In genomic region chr14:96424104-96424989, GRCh38 we compare ENCODE assay signal across 8 cellular contexts. TPM values are rescaled to one million over a fixed set of nuclear protein-coding genes. Genes with fewer than 3 reads are reported as not detected.
DNase-seq lines count a peak whose midpoint lies in the region; ATAC-seq, FAIRE-seq and TF ChIP-seq lines count a peak whose summit lies in the region.

No MANE protein-coding gene starts in this region.

- POLR2A ChIA-PET in GM10248 (lab: Yijun Ruan, JAX) (no interaction called here), GM12878 (lab: Charles Lee) (interaction anchor here (0.6 kb wide), 1 partner anchor 1675 kb away, joined by 5 read pairs; no protein-coding TSS in a partner anchor)

- RAD21 ChIA-PET in GM12878 (lab: Charles Lee; ENCODE audit: unreplicated experiment): interaction anchor here (1.0 to 1.1 kb wide), 2 partner anchors 127 to 133 kb away, joined by 3 to 4 read pairs; no protein-coding TSS in a partner anchor

- TF ChIP-seq POLR2A in GM12878 (IDR thresholded peaks at IDR 0.05; ENCODE audit: low read depth, low read length) (no peak), sigmoid colon (IDR thresholded peaks at IDR 0.05) (no peak)

- no peak overlapping the region for H3K4me3 ChIP-seq in H7 (ENCODE audit: insufficient read depth, low read depth, low read length)
- H3K4me3 ChIP-seq in Loucy (ENCODE audit: low read length, poor library complexity, severe bottlenecking): peak overlapping the region; percentile 62
- H3K4me3 ChIP-seq in GM12878: peak overlapping the region; percentile 64
- H3K4me3 ChIP-seq in hepatocyte: no peak overlapping the region
- H3K4me3 ChIP-seq in sigmoid colon: peak overlapping the region in 3 of 4 donors; percentile 35 to 46 (median 44)

- 3% methylated on average over 27 of the region's 34 CpGs for WGBS in GM12878 (ENCODE audit: insufficient coverage, insufficient replicate concordance, low lambda C conversion rate, missing lambda C conversion rate)
- 73% methylated on average over 33 of the region's 34 CpGs for WGBS in hepatocyte (ENCODE audit: low lambda C conversion rate, missing lambda C conversion rate)
- 3 to 8% methylated on average over 34 of the region's 34 CpGs for WGBS in sigmoid colon, 2 donors

- TF ChIP-seq CTCF in GM10248 (IDR thresholded peaks at IDR 0.05; ENCODE audit: control extremely low read depth, extremely low read depth, low read depth, missing control alignments) (peak; percentile 73), Loucy (conservative IDR thresholded peaks at IDR 0.05; ENCODE audit: low read length) (peak; percentile 90), GM12878 (IDR thresholded peaks at IDR 0.05 in 2 of 3, conservative IDR thresholded peaks at IDR 0.05 in 1 of 3; ENCODE audit: control insufficient read depth in 2 of 3, extremely low read depth in 1 of 3, insufficient read depth in 1 of 3, low read depth in 3 of 3, low read length in 3 of 3) (peak; percentile 53 to 86 (median 66); a peak in 5 of 6 replicates), hepatocyte (IDR thresholded peaks at IDR 0.05; ENCODE audit: poor library complexity) (peak; percentile 82), sigmoid colon (IDR thresholded peaks at IDR 0.05) (peak; percentile 48 to 82 (median 78))

- ATAC-seq in GM12878: peak; percentile 93

- H3K9ac ChIP-seq in Loucy (ENCODE audit: low read depth, low read length, poor library complexity, severe bottlenecking): no peak overlapping the region
- H3K9ac ChIP-seq in GM12878 (ENCODE audit: control insufficient read depth, insufficient read depth, low read length): peak overlapping the region; percentile 41; the same call in 1 of the 2 replicates

- H3K9me2 ChIP-seq in Loucy (replicated peaks; ENCODE audit: low read depth, low read length) (no peaks in the 10 kb centered on the region), hepatocyte (replicated peaks; ENCODE audit: insufficient read depth) (no peaks in the 10 kb centered on the region)

- H3F3A ChIP-seq in Loucy (ENCODE audit: low read depth): no peaks in the 10 kb centered on the region

- TF ChIP-seq EP300 in GM12878 (IDR thresholded peaks at IDR 0.05; ENCODE audit: borderline replicate concordance in 1 of 2, control insufficient read depth in 1 of 2, low read depth in 2 of 2, low read length in 2 of 2) (no peak), sigmoid colon (IDR thresholded peaks at IDR 0.05) (no peak)

- SMC1A ChIA-PET in GM12878 (lab: Charles Lee; ENCODE audit: uncharacterized antibody, unreplicated experiment): interaction anchor here (0.7 to 2.2 kb wide), 3 partner anchors 124 to 1703 kb away, joined by 3 to 9 read pairs (median 3); no protein-coding TSS in a partner anchor

- FAIRE-seq in GM12878 (lab: Jason Lieb, UNC): peak; percentile 78

- no peaks in the 10 kb centered on the region for H3K27me3 ChIP-seq in H7 (ENCODE audit: control insufficient read depth, insufficient read depth, low read length)
- H3K27me3 ChIP-seq in Loucy (ENCODE audit: insufficient read depth, low read length, poor library complexity, severe bottlenecking): no peaks in the 10 kb centered on the region
- H3K27me3 ChIP-seq in GM12878 (replicated peaks in 1 of 2; ENCODE audit: control insufficient read depth in 2 of 2, insufficient read depth in 2 of 2, low read length in 1 of 2): no peaks in the 10 kb centered on the region
- H3K27me3 ChIP-seq in hepatocyte: no peaks in the 10 kb centered on the region
- peaks cover 0 to 7% (median 0%) of the 10 kb centered on the region in 3 donors for H3K27me3 ChIP-seq in sigmoid colon

- H3K9me3 ChIP-seq in Loucy (ENCODE audit: insufficient read depth, low read depth, low read length): no peaks in the 10 kb centered on the region
- no peaks in the 10 kb centered on the region for H3K9me3 ChIP-seq in GM12878 (replicated peaks; ENCODE audit: control insufficient read depth, insufficient read depth, low read length)
- H3K9me3 ChIP-seq in hepatocyte (ENCODE audit: low read depth): no peaks in the 10 kb centered on the region
- no peaks in the 10 kb centered on the region for H3K9me3 ChIP-seq in sigmoid colon

- intact Hi-C loops in GM12878 (cut with micrococcal nuclease; ENCODE audit: unreplicated experiment) (loop anchor here (1.0 to 5.0 kb wide), 3 partner anchors 127 to 862 kb away; no protein-coding TSS in a partner anchor), sigmoid colon (cut with DNase I) (loop anchor here (1.0 to 5.0 kb wide), 3 partner anchors 62 to 324 kb away; partner anchors contain the start of genes ATG2B and GSKIP)

- H4K20me1 ChIP-seq in Loucy (ENCODE audit: insufficient read depth, low read length, poor library complexity, severe bottlenecking): no peaks in the 10 kb centered on the region
- H4K20me1 ChIP-seq in GM12878 (ENCODE audit: control insufficient read depth, insufficient read depth): no peaks in the 10 kb centered on the region
- H4K20me1 ChIP-seq in hepatocyte (ENCODE audit: insufficient read depth, poor library complexity, severe bottlenecking): no peaks in the 10 kb centered on the region

- no TSS peak for BruUV-seq in GM12878 (replicated peaks; lab: Mats Ljungman, UMichigan)

- in situ Hi-C loops in GM12878 (cut with MboI): loop anchor here (10.0 kb wide), 1 partner anchor 330 kb away; no protein-coding TSS in a partner anchor

- DNase-seq in GM10248 (ENCODE audit: extremely low spot score) (peak; percentile 73), H7 (peak; percentile 72), SHP77 (lab: John Stamatoyannopoulos, UW) (peak; percentile 47 to 63), GM12878 (ENCODE audit: low read depth, low spot score) (peak; percentile 45), hepatocyte (ENCODE audit: low spot score) (peak; percentile 87), sigmoid colon (no peak), islet precursor cell (no peak)

- no peaks in the 10 kb centered on the region for H3K79me2 ChIP-seq in Loucy (ENCODE audit: insufficient read depth, low read length)
- H3K79me2 ChIP-seq in GM12878 (ENCODE audit: control insufficient read depth, insufficient read depth, low read length): no peaks in the 10 kb centered on the region
- no peaks in the 10 kb centered on the region for H3K79me2 ChIP-seq in hepatocyte

- H2AFZ ChIP-seq in Loucy (ENCODE audit: low read length) (peak overlapping the region; percentile 93), GM12878 (ENCODE audit: control insufficient read depth, low read depth, low read length) (peak overlapping the region; percentile 93), hepatocyte (no peak overlapping the region)

- peak; percentile 91 for TF ChIP-seq RAD21 in GM12878 (IDR thresholded peaks at IDR 0.05; ENCODE audit: insufficient read depth, low read depth, low read length)

- CTCF ChIA-PET in GM10248 (lab: Yijun Ruan, JAX) (interaction anchor here (0.7 to 1.8 kb wide), 6 partner anchors 14 to 129 kb away, joined by 3 to 9 read pairs (median 4); no protein-coding TSS in a partner anchor), GM12878 (lab: Yijun Ruan, JAX) (interaction anchor here (0.6 to 5.6 kb wide), 7 partner anchors 9 to 127 kb away, joined by 3 to 51 read pairs (median 3); no protein-coding TSS in a partner anchor)

- H3K36me3 ChIP-seq in H7 (replicated peaks; ENCODE audit: control insufficient read depth, insufficient read depth, low read length) (no peaks in the 10 kb centered on the region), Loucy (ENCODE audit: insufficient read depth, low read length) (no peaks in the 10 kb centered on the region), GM12878 (ENCODE audit: control insufficient read depth in 2 of 2, insufficient read depth in 2 of 2, low read length in 1 of 2) (no peaks in the 10 kb centered on the region), hepatocyte (replicated peaks; ENCODE audit: insufficient read depth, low read depth) (no peaks in the 10 kb centered on the region), sigmoid colon (no peaks in the 10 kb centered on the region)

- H3K4me1 ChIP-seq in Loucy (ENCODE audit: insufficient read depth, low read length, poor library complexity, severe bottlenecking): no peaks in the 10 kb centered on the region
- no peaks in the 10 kb centered on the region for H3K4me1 ChIP-seq in GM12878 (ENCODE audit: control insufficient read depth, insufficient read depth, low read length)
- no peaks in the 10 kb centered on the region for H3K4me1 ChIP-seq in hepatocyte (ENCODE audit: insufficient read depth)
- peaks cover 0 to 9% (median 7%) of the 10 kb centered on the region in 4 donors for H3K4me1 ChIP-seq in sigmoid colon

- peak overlapping the region; percentile 77 for H3K4me2 ChIP-seq in Loucy (ENCODE audit: low read depth, low read length, poor library complexity, severe bottlenecking)
- peak overlapping the region; percentile 92 for H3K4me2 ChIP-seq in GM12878 (ENCODE audit: control insufficient read depth, insufficient read depth)
- no peak overlapping the region for H3K4me2 ChIP-seq in hepatocyte

- H3K27ac ChIP-seq in GM12878 (ENCODE audit: control insufficient read depth, insufficient read depth) (no peak overlapping the region), hepatocyte (no peak overlapping the region), sigmoid colon (no peak overlapping the region)

TF ChIP-seq in GM12878, 131 proteins besides CTCF, POLR2A, EP300 and RAD21:
- TF ChIP-seq SMC3 (IDR thresholded peaks at IDR 0.05; ENCODE audit: borderline replicate concordance, low read length): peak; percentile 87
- TF ChIP-seq IKZF1 (conservative IDR thresholded peaks at IDR 0.05): peak; percentile 42; the same call in 1 of the 2 replicates
- no peak for TF ChIP-seq MYC (IDR thresholded peaks at IDR 0.05; ENCODE audit: insufficient read depth, insufficient read length, insufficient replicate concordance, low read length, severe bottlenecking)
TF ChIP-seq in GM12878: peak in this region for 2.

RNA-seq across cellular contexts. Expression of gene AK7, which starts 32.4 kb away (rescaled TPM):
- 2.1 and 2.2 TPM in 2 replicates for total RNA-seq in H7 (2014; rRNA removed; shearing (Covaris generic))
- 3.0 and 4.2 TPM in 2 replicates for total RNA-seq in GM12878 (2013; cell fraction: nucleolus; rRNA removed)
- total RNA-seq in GM12878 (2014; rRNA removed): 0.34 and 0.38 TPM in 2 replicates
- total RNA-seq in GM12878 (2014; rRNA removed; fragmentation: Illumina TruSeq; extraction: Trizol): 0.45 and 0.78 TPM in 2 replicates
- total RNA-seq in GM12878 (2021): 0.45 and 0.69 TPM in 2 replicates
- 0.12 TPM for polyA plus RNA-seq in GM12878 (2011; ENCODE audit: low read depth)
- polyA plus RNA-seq in GM12878 (2011; rRNA removed): 0.56 and 0.61 TPM in 2 replicates
- polyA plus RNA-seq in GM12878 (2011; cell fraction: cytosol; rRNA removed): 0.22 and 0.25 TPM in 2 replicates
- polyA plus RNA-seq in GM12878 (2011; cell fraction: nucleus; rRNA removed): 0.16 and 0.53 TPM in 2 replicates
- polyA plus RNA-seq in GM12878 (2012): 0.49 and 0.65 TPM in 2 replicates
- 0.78 and 1.2 TPM in 2 replicates for polyA plus RNA-seq in GM12878 (2014; fragmentation: Illumina TruSeq; extraction: Trizol)
- polyA plus RNA-seq in GM12878 (2014; fragmentation: Nextera tagmentation; extraction: Ambion mirVana): under 1 TPM in 1 of 2 experiments, not detected in 1; 0.33 TPM
- 0.46 and 0.86 TPM in 2 replicates for polyA plus RNA-seq in GM12878 (2014; rRNA removed)
- polyA plus RNA-seq in GM12878 (2016; fragmentation: Nextera tagmentation; extraction: Ambion mirVana): 1 to 10 TPM in 1 of 2 experiments, under 1 TPM in 1; 0.53 to 1.1 TPM
- 0.31 and 0.37 TPM in 2 replicates for polyA minus RNA-seq in GM12878 (2011; rRNA and poly(A)+ RNA removed)
- not detected in 2 replicates for polyA minus RNA-seq in GM12878 (2011; cell fraction: cytosol; rRNA and poly(A)+ RNA removed)
- 0.60 and 0.86 TPM in 2 replicates for polyA minus RNA-seq in GM12878 (2011; cell fraction: nucleus; rRNA and poly(A)+ RNA removed)
- 4.2 and 6.0 TPM in 2 replicates for total RNA-seq in hepatocyte
- polyA plus RNA-seq in hepatocyte: 1.6 and 2.7 TPM in 2 replicates
- total RNA-seq in sigmoid colon: 1 to 10 TPM in 3 of 4 donors, under 1 TPM in 1; 0.71 to 9.7 (median 4.1) TPM
- 1 to 10 TPM in 2 of 3 donors, under 1 TPM in 1; 0.60 to 4.6 (median 3.5) TPM for polyA plus RNA-seq in sigmoid colon

Comparison
In these comparisons a context has a peak if more than half of its experiments do, and no peak if none do; other contexts are left out.
1. DNase-seq: peak in GM10248 (single experiment), H7 (single experiment), SHP77 (2 of 2), GM12878 (single experiment) and hepatocyte (single experiment); none in sigmoid colon (single experiment) and islet precursor cell (single experiment).
2. H3K4me3 ChIP-seq: peak in Loucy (single experiment), GM12878 (single experiment) and sigmoid colon (3 of 4); none in H7 (single experiment) and hepatocyte (single experiment).
3. Peak in every context shown above with its lines, with median percentiles within 50 percentile points of each other: CTCF ChIP-seq.